Comparison of ENCODE assay signal across 10 cellular contexts in the genomic region with DNA sequence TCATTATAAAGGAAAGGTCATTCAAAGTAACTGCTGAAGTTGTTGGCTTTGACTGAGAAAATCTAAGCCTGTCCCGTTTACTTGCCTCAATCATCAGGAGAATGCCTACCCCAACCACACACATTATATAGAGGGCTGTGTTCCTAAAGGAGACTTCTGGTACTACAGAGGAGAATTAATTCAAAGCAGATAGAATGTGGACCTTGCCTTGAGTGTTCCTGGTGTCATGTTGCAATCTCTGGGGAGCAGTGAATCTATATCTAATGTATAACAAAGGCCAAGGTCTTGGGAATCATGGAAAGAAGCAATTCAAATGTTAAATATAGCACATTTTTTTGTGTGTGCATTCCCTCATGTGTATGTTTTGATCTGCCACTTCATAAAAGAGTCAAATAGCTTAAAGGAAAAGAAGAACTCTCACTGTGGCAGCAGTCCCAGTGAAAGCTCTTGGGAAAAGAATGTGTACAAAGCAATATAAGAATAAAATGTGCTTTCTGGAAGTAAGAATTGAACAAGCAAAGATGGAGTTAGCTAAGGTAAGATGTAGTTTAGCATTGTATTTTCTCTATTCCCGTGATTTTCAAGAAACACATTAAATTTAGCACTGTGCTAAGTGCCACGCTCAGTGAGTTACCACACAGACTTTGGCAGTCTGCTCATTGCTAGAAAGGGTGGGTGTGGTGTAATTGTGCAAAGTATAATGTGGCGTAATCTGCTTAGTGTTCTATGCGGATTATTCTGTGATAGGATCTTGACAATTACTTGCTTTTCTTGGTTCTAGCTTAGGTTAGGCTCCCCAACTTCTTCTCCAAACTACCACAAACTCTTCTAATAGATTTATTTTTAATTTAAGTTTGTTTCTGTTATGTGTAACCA. TPM values are rescaled to one million over a fixed set of nuclear protein-coding genes. Genes with fewer than 3 reads are reported as not detected.
DNase-seq lines count a peak whose midpoint lies in the region; ATAC-seq, FAIRE-seq and TF ChIP-seq lines count a peak whose summit lies in the region.
"Had no signal": no experiment of that assay in that cellular context is flagged by ENCODE, and none has a peak within 500 bp of the region (broad histone marks: within the 10 kb centered on the region; RNA-seq: fewer than 3 reads in every experiment).

No MANE protein-coding gene starts in this region.

- no peak overlapping the region for H2AFZ ChIP-seq in hepatocyte

- no peaks in the 10 kb centered on the region for H3K9me3 Mint-ChIP-seq in WTC11

- no peaks in the 10 kb centered on the region for H3K36me3 Mint-ChIP-seq in WTC11
- H3K36me3 Mint-ChIP-seq: naive B cell had no signal

- H3K4me3 Mint-ChIP-seq in WTC11: no peak overlapping the region
- H3K4me3 Mint-ChIP-seq: naive B cell had no signal

- H3K4me2 ChIP-seq in hepatocyte: peak overlapping the region; percentile 21

- peak; percentile 57 for FAIRE-seq in small intestine (lab: Jason Lieb, UNC)

- TF ChIP-seq CTCF in HFF-Myc (IDR thresholded peaks at IDR 0.05; ENCODE audit: low read depth, low read length, missing control alignments) (no peak), WTC11 (IDR thresholded peaks at IDR 0.05) (no peak), hepatocyte (IDR thresholded peaks at IDR 0.05; ENCODE audit: poor library complexity) (no peak), body of pancreas (IDR thresholded peaks at IDR 0.05) (no peak)

- H3K4me1 ChIP-seq in hepatocyte (ENCODE audit: insufficient read depth): peaks cover 22% of the 10 kb centered on the region
- peaks cover 4 to 8% of the 10 kb centered on the region in 2 donors for H3K4me1 ChIP-seq in small intestine (ENCODE audit: control insufficient read depth in 2 of 2, insufficient read depth in 1 of 2, low read depth in 1 of 2, low read length in 1 of 2)
- peaks cover 21% of the 10 kb centered on the region for H3K4me1 ChIP-seq in body of pancreas

- intact Hi-C loops in body of pancreas (cut with DNase I): no loop called here

- H4K20me1 ChIP-seq in hepatocyte (ENCODE audit: insufficient read depth, poor library complexity, severe bottlenecking): no peaks in the 10 kb centered on the region

- no peaks in the 10 kb centered on the region for H3K27me3 Mint-ChIP-seq in WTC11 (ENCODE audit: low read depth)
- H3K27me3 Mint-ChIP-seq: naive B cell had no signal

- no peaks in the 10 kb centered on the region for H3K79me2 ChIP-seq in hepatocyte

- no peak overlapping the region for H3K27ac Mint-ChIP-seq in WTC11
- H3K27ac Mint-ChIP-seq: naive B cell had no signal

- H3K27me3 ChIP-seq in hepatocyte (no peaks in the 10 kb centered on the region), small intestine (ENCODE audit: control insufficient read depth in 2 of 2, insufficient read depth in 2 of 2, low read length in 2 of 2) (no peaks in the 10 kb centered on the region), body of pancreas (no peaks in the 10 kb centered on the region)
- H3K27me3 ChIP-seq: heart left ventricle had no signal

- H3K4me1 Mint-ChIP-seq in WTC11: peaks cover 35% of the 10 kb centered on the region
- H3K4me1 Mint-ChIP-seq: naive B cell had no signal

- H3K4me3 ChIP-seq in HFF-Myc (replicated peaks; ENCODE audit: low read depth, low read length) (no peak overlapping the region), hepatocyte (no peak overlapping the region), small intestine (ENCODE audit: low read depth in 1 of 2, low read length in 2 of 2) (no peak overlapping the region), body of pancreas (no peak overlapping the region)
- H3K4me3 ChIP-seq: heart left ventricle had no signal

- POLR2A ChIA-PET in WTC11 (lab: Charles Lee): no interaction called here

- peak; percentile 17 for DNase-seq in HFF-Myc (ENCODE audit: extremely low read depth, low read depth)
- no peak for DNase-seq in WTC11 (ENCODE audit: low spot score)
- peak; percentile 44 for DNase-seq in hepatocyte (ENCODE audit: low spot score)
- peak; percentile 83 for DNase-seq in small intestine
- no peak for DNase-seq in body of pancreas
- DNase-seq in NCI-H2227 treated with DMSO at 0.1 percent for 48 hours (lab: John Stamatoyannopoulos, UW): no peak
- no peak for DNase-seq in NAMALWA (ENCODE audit: low spot score)
- DNase-seq: naive B cell had no signal

- H3K36me3 ChIP-seq in hepatocyte (replicated peaks; ENCODE audit: insufficient read depth, low read depth) (no peaks in the 10 kb centered on the region), small intestine (ENCODE audit: control insufficient read depth in 2 of 2, insufficient read depth in 2 of 2, low read length in 2 of 2) (peaks cover 0 to 5% of the 10 kb centered on the region in 2 donors), body of pancreas (replicated peaks in 1 of 2; ENCODE audit: insufficient read depth in 1 of 2, low read depth in 2 of 2) (no peaks in the 10 kb centered on the region)
- H3K36me3 ChIP-seq: heart left ventricle had no signal

- H3K27ac ChIP-seq in hepatocyte (peak overlapping the region; percentile 51), small intestine (ENCODE audit: low read depth in 1 of 2, low read length in 1 of 2) (peak overlapping the region in 1 of 2 donors; percentile 53), body of pancreas (no peak overlapping the region)
- H3K27ac ChIP-seq: heart left ventricle had no signal

- ATAC-seq in WTC11: peak; percentile 93
- ATAC-seq in GM21723 (IDR thresholded peaks at IDR 0.05; ENCODE audit: unreplicated experiment): no peak
- ATAC-seq in body of pancreas: no peak

- no peaks in the 10 kb centered on the region for H3K9me2 ChIP-seq in hepatocyte (replicated peaks; ENCODE audit: insufficient read depth)

- WGBS in hepatocyte (ENCODE audit: low lambda C conversion rate, missing lambda C conversion rate): 73% methylated on average over 5 of the region's 5 CpGs
- WGBS in small intestine, 3 donors: 22 to 46% (median 37%) methylated on average over 5 of the region's 5 CpGs
- 83 to 89% methylated on average over 5 of the region's 5 CpGs for WGBS in body of pancreas, 2 donors

- no peaks in the 10 kb centered on the region for H3K9me3 ChIP-seq in hepatocyte (ENCODE audit: low read depth)
- no peaks in the 10 kb centered on the region for H3K9me3 ChIP-seq in small intestine (ENCODE audit: control insufficient read depth, low read depth)
- H3K9me3 ChIP-seq in body of pancreas: no peaks in the 10 kb centered on the region
- H3K9me3 ChIP-seq: heart left ventricle had no signal

- CTCF ChIA-PET in WTC11 (lab: Charles Lee): no interaction called here

- TF ChIP-seq POLR2A in body of pancreas (IDR thresholded peaks at IDR 0.05): no peak

TF ChIP-seq in WTC11, 78 proteins besides CTCF, POLR2A, EP300 and RAD21:
- TF ChIP-seq, protein P1, sequence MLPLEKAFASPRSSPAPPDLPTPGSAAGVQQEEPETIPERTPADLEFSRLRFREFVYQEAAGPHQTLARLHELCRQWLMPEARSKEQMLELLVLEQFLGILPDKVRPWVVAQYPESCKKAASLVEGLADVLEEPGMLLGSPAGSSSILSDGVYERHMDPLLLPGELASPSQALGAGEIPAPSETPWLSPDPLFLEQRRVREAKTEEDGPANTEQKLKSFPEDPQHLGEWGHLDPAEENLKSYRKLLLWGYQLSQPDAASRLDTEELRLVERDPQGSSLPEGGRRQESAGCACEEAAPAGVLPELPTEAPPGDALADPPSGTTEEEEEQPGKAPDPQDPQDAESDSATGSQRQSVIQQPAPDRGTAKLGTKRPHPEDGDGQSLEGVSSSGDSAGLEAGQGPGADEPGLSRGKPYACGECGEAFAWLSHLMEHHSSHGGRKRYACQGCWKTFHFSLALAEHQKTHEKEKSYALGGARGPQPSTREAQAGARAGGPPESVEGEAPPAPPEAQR (CRISPR knock-in tag; IDR thresholded peaks at IDR 0.05): no peak
- no peak for TF ChIP-seq IRF2 (CRISPR knock-in tag; IDR thresholded peaks at IDR 0.05; ENCODE audit: borderline replicate concordance, low read depth)
- no peak for TF ChIP-seq EMX1 (CRISPR knock-in tag; IDR thresholded peaks at IDR 0.05)
- TF ChIP-seq, protein P2, sequence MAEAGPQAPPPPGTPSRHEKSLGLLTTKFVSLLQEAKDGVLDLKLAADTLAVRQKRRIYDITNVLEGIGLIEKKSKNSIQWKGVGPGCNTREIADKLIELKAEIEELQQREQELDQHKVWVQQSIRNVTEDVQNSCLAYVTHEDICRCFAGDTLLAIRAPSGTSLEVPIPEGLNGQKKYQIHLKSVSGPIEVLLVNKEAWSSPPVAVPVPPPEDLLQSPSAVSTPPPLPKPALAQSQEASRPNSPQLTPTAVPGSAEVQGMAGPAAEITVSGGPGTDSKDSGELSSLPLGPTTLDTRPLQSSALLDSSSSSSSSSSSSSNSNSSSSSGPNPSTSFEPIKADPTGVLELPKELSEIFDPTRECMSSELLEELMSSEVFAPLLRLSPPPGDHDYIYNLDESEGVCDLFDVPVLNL (CRISPR knock-in tag; IDR thresholded peaks at IDR 0.05; ENCODE audit: borderline replicate concordance, low read depth): no peak
TF ChIP-seq in WTC11: peak in this region for 0.

RNA-seq across cellular contexts. Expression of a gene that starts 13.7 kb away (rescaled TPM):
- total RNA-seq in WTC11 (2021) (0.07 TPM in 1 of 3 replicates, not detected in the others), hepatocyte (23.1 and 23.6 TPM in 2 replicates), body of pancreas (not detected)
- polyA plus RNA-seq in hepatocyte (11.9 and 16.0 TPM in 2 replicates), small intestine (10 to 100 TPM; 24.0 to 66.0 (median 33.5) TPM)
- total RNA-seq: heart left ventricle had no signal
- polyA plus RNA-seq: heart left ventricle had no signal

Comparison
In these comparisons a context has a peak if more than half of its experiments do, and no peak if none do; other contexts are left out.
1. DNase-seq: peak in HFF-Myc (single experiment), hepatocyte (single experiment) and small intestine (single experiment); none in WTC11 (single experiment), body of pancreas (0 of 4), NCI-H2227 treated with DMSO at 0.1 percent for 48 hours (single experiment) and NAMALWA (single experiment).
2. RNA of a gene that starts 13.7 kb away (total RNA-seq): 23.1 to 23.6 TPM in hepatocyte; 0.07 TPM in WTC11 and not detected in body of pancreas; every median in the first group is over 10 times any median in the second.